ENCODE assay signal across 30 cellular contexts in the genomic region with DNA sequence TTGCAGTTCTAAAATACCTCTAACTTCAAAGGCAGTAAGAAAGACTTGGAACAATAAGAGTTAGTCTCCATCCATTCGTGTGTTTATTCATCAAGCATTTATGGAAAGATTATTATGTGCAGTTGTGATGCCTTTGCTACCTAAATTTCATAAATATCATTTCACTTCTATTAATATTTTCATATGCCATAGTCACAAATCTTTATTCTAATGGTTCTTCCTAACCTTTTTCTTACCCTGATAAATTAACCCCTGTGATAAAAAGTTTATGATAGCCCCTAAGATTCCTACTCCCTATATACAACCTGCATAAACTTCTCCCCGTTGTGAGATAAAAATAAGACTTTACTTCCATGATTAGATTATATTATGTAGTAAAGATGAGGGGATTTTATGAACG.
DNase-seq lines count a peak whose midpoint lies in the region; ATAC-seq, FAIRE-seq and TF ChIP-seq lines count a peak whose summit lies in the region.
"Had no signal": no experiment of that assay in that cellular context is flagged by ENCODE, and none has a peak within 500 bp of the region (broad histone marks: within the 10 kb centered on the region; RNA-seq: fewer than 3 reads in every experiment).

No MANE protein-coding gene starts in this region.

- no peak overlapping the region for H3K23ac ChIP-seq in IMR-90 (ENCODE audit: low read depth, low read length)

- H3K9me3 ChIP-seq in IMR-90 (ENCODE audit: control insufficient read depth, insufficient read depth, low read length): no peaks in the 10 kb centered on the region; the same call in 1 of the 2 replicates
- peaks cover 5% of the 10 kb centered on the region; the same call in 2 of the 3 replicates for H3K9me3 ChIP-seq in GM12878 (replicated peaks; ENCODE audit: control insufficient read depth, insufficient read depth, low read length)
- H3K9me3 ChIP-seq in breast epithelium: peaks cover 0 to 14% of the 10 kb centered on the region in 2 donors
- H3K9me3 ChIP-seq: BE2C had no signal

- no peak overlapping the region for H2AK5ac ChIP-seq in IMR-90 (ENCODE audit: low read depth, low read length)

- no peak overlapping the region for H3K4ac ChIP-seq in IMR-90 (ENCODE audit: low read depth, low read length)

- DNase-seq in IMR-90: no peak
- no peak for DNase-seq in GM12878 (ENCODE audit: low read depth, low spot score)
- no peak for DNase-seq in HEK293T (ENCODE audit: extremely low spot score)
- no peak for DNase-seq in breast epithelium (ENCODE audit: low spot score in 2 of 2)
- DNase-seq: 8988T; ACHN; AML-193; BE2C; C1 segment of cervical spinal cord; Caco-2; Calu3; CD4-positive, alpha-beta memory T cell; CD4-positive, alpha-beta T cell; CD4-positive, CD25-positive, alpha-beta regulatory T cell; CD8-positive, alpha-beta memory T cell; CD8-positive, alpha-beta T cell; COR-L47; DMS 273 treated with DMSO at 0.1 percent for 48 hours; DMS153; DMS53; DMS79; DMS79 treated with DMSO at 0.1 percent for 48 hours; DND-41; EL had no signal

- no peaks in the 10 kb centered on the region for H4K20me1 ChIP-seq in IMR-90 (ENCODE audit: insufficient read depth, low read length)
- no peaks in the 10 kb centered on the region for H4K20me1 ChIP-seq in GM12878 (ENCODE audit: control insufficient read depth, insufficient read depth)
- H4K20me1 ChIP-seq: BLaER1; BLaER1 treated with 17β-estradiol and CSF1 and Interleukin-3, amounts not matched to agents 10 nM and 100 nM had no signal

- H3K18ac ChIP-seq in IMR-90 (ENCODE audit: low read depth, low read length): no peak overlapping the region

- SMC1A ChIA-PET in GM12878 (lab: Charles Lee; ENCODE audit: uncharacterized antibody, unreplicated experiment): no interaction called here

- H2BK120ac ChIP-seq in IMR-90 (ENCODE audit: low read depth, low read length): no peak overlapping the region

- H3K79me2 ChIP-seq in GM12878 (ENCODE audit: control insufficient read depth, insufficient read depth, low read length): no peaks in the 10 kb centered on the region

- H3K14ac ChIP-seq in IMR-90 (replicated peaks; ENCODE audit: low read depth, low read length): no peak overlapping the region

- H2BK20ac ChIP-seq in IMR-90 (ENCODE audit: low read depth, low read length): no peak overlapping the region

- CTCF ChIA-PET in IMR-90 (lab: Yijun Ruan, JAX): no interaction called here
- CTCF ChIA-PET in GM12878 (lab: Yijun Ruan, JAX): no interaction called here
- CTCF ChIA-PET in HEK293T (lab: Yijun Ruan, JAX): no interaction called here

- H3K36me3 ChIP-seq in IMR-90 (ENCODE audit: control insufficient read depth, insufficient read depth, low read length) (no peaks in the 10 kb centered on the region), GM12878 (ENCODE audit: control insufficient read depth in 2 of 2, insufficient read depth in 2 of 2, low read length in 1 of 2) (peaks cover 3% of the 10 kb centered on the region in 2 experiments; a peak in 3 of 4 replicates), breast epithelium (no peaks in the 10 kb centered on the region)

- ATAC-seq in IMR-90 (ENCODE audit: low read depth) (no peak), GM12878 (no peak)
- ATAC-seq: A549; CD8-positive, alpha-beta T cell had no signal

- no peak for TF ChIP-seq POLR2A in IMR-90 (IDR thresholded peaks at IDR 0.05; ENCODE audit: low read depth, low read length)
- TF ChIP-seq POLR2A in GM12878 (IDR thresholded peaks at IDR 0.05; ENCODE audit: low read depth, low read length): no peak
- no peak for TF ChIP-seq POLR2A in breast epithelium (IDR thresholded peaks at IDR 0.05)

- no peak overlapping the region for H2AK9ac ChIP-seq in IMR-90 (replicated peaks; ENCODE audit: low read depth, low read length, poor library complexity)

- TF ChIP-seq RAD21 in IMR-90 (IDR thresholded peaks at IDR 0.05; ENCODE audit: low read length) (no peak), GM12878 (IDR thresholded peaks at IDR 0.05; ENCODE audit: insufficient read depth, low read depth, low read length) (no peak)

- 86% methylated on average over 1 of the region's 3 CpGs; no CpG with 5 or more reads in 1 of the 2 experiments for WGBS in IMR-90 (ENCODE audit: extremely low coverage in 2 of 2, insufficient read length in 1 of 2), 2 experiments
- 95% methylated on average over 3 of the region's 3 CpGs for WGBS in GM12878 (ENCODE audit: insufficient coverage, insufficient replicate concordance, low lambda C conversion rate, missing lambda C conversion rate)

- dilution Hi-C loops in IMR-90 (cut with HindIII; ENCODE audit: low sequenced_read_pairs, unreplicated experiment): no loop called here

- FAIRE-seq in GM12878 (lab: Jason Lieb, UNC): no peak
- FAIRE-seq: A549, D721Med had no signal

- H3K56ac ChIP-seq in IMR-90 (ENCODE audit: extremely low read depth, insufficient read depth, low read length): no peak overlapping the region

- no peaks in the 10 kb centered on the region for H3K27me3 ChIP-seq in IMR-90 (ENCODE audit: control insufficient read depth, insufficient read depth, low read length)
- no peaks in the 10 kb centered on the region for H3K27me3 ChIP-seq in GM12878 (replicated peaks in 1 of 2; ENCODE audit: control insufficient read depth in 2 of 2, insufficient read depth in 2 of 2, low read length in 1 of 2)
- no peaks in the 10 kb centered on the region for H3K27me3 ChIP-seq in breast epithelium
- H3K27me3 ChIP-seq: BE2C; BLaER1; BLaER1 treated with 17β-estradiol and CSF1 and Interleukin-3, amounts not matched to agents 10 nM and 100 nM had no signal

- no peak overlapping the region for H4K91ac ChIP-seq in IMR-90 (ENCODE audit: insufficient read depth, low read depth, low read length)

- no peak overlapping the region for H4K5ac ChIP-seq in IMR-90 (ENCODE audit: low read depth, low read length)

- RAD21 ChIA-PET in GM12878 (lab: Charles Lee; ENCODE audit: unreplicated experiment): no interaction called here

- intact Hi-C loops in IMR-90 (cut with micrococcal nuclease) (no loop called here), GM12878 (cut with micrococcal nuclease; ENCODE audit: unreplicated experiment) (no loop called here), breast epithelium (cut with DNase I; ENCODE audit: low total_unique reads) (no loop called here)

- in situ Hi-C loops in IMR-90 (cut with MboI; ENCODE audit: low sequenced_read_pairs) (no loop called here), GM12878 (cut with MboI) (no loop called here)

- H3K4me3 ChIP-seq in IMR-90 (ENCODE audit: insufficient read depth, low read depth, low read length) (no peak overlapping the region), GM12878 (no peak overlapping the region), breast epithelium (no peak overlapping the region)
- H3K4me3 ChIP-seq: A549; BLaER1; BLaER1 treated with 17β-estradiol and CSF1 and Interleukin-3, amounts not matched to agents 10 nM and 100 nM had no signal

- H3K9ac ChIP-seq in IMR-90 (ENCODE audit: low read depth, low read length): no peak overlapping the region
- H3K9ac ChIP-seq in GM12878 (ENCODE audit: control insufficient read depth, insufficient read depth, low read length): no peak overlapping the region
- H3K9ac ChIP-seq: BLaER1; BLaER1 treated with 17β-estradiol and CSF1 and Interleukin-3, amounts not matched to agents 10 nM and 100 nM had no signal

- no peak overlapping the region for H3K4me2 ChIP-seq in IMR-90 (ENCODE audit: low read depth, low read length)
- no peak overlapping the region for H3K4me2 ChIP-seq in GM12878 (ENCODE audit: control insufficient read depth, insufficient read depth)
- H3K4me2 ChIP-seq: A549; BLaER1; BLaER1 treated with 17β-estradiol and CSF1 and Interleukin-3, amounts not matched to agents 10 nM and 100 nM had no signal

- H3K27ac ChIP-seq in IMR-90 (ENCODE audit: insufficient read depth, low read length) (no peak overlapping the region), GM12878 (ENCODE audit: control insufficient read depth, insufficient read depth) (no peak overlapping the region), breast epithelium (no peak overlapping the region)
- H3K27ac ChIP-seq: 22Rv1; A549; BLaER1; BLaER1 treated with 17β-estradiol and CSF1 and Interleukin-3, amounts not matched to agents 10 nM and 100 nM; C4-2B had no signal

- H4K8ac ChIP-seq in IMR-90 (ENCODE audit: low read depth in 2 of 2, low read length in 2 of 2): no peak overlapping the region; a peak in 1 of 4 replicates

- no peaks in the 10 kb centered on the region for H3K9me1 ChIP-seq in IMR-90 (ENCODE audit: insufficient read depth, low read length)

- POLR2A ChIA-PET in IMR-90 (lab: Charles Lee; ENCODE audit: unreplicated experiment): no interaction called here
- POLR2A ChIA-PET in GM12878 (lab: Charles Lee): no interaction called here
- POLR2A ChIA-PET in HEK293T (lab: Yijun Ruan, JAX): no interaction called here

- peaks cover 3% of the 10 kb centered on the region; the same call in 1 of the 2 replicates for H3K4me1 ChIP-seq in IMR-90 (ENCODE audit: control insufficient read depth, insufficient read depth, low read length)
- no peaks in the 10 kb centered on the region for H3K4me1 ChIP-seq in GM12878 (ENCODE audit: control insufficient read depth, insufficient read depth, low read length)
- no peaks in the 10 kb centered on the region for H3K4me1 ChIP-seq in breast epithelium
- H3K4me1 ChIP-seq: BE2C; BLaER1; BLaER1 treated with 17β-estradiol and CSF1 and Interleukin-3, amounts not matched to agents 10 nM and 100 nM; Caco-2 had no signal

- H2BK15ac ChIP-seq in IMR-90 (ENCODE audit: low read depth, low read length): no peak overlapping the region

- H2AFZ ChIP-seq in IMR-90 (replicated peaks; ENCODE audit: low read length, poor library complexity): no peak overlapping the region
- no peak overlapping the region for H2AFZ ChIP-seq in GM12878 (ENCODE audit: control insufficient read depth, low read depth, low read length)

- BruUV-seq in IMR-90 (replicated peaks; lab: Mats Ljungman, UMichigan) (no TSS peak), GM12878 (replicated peaks; lab: Mats Ljungman, UMichigan) (no TSS peak)

- H2BK5ac ChIP-seq in IMR-90 (ENCODE audit: low read depth, low read length, poor library complexity, severe bottlenecking): peak overlapping the region; percentile 43

- H3K79me1 ChIP-seq in IMR-90 (ENCODE audit: low read depth in 1 of 2, low read length in 2 of 2): peaks cover 12 to 31% of the 10 kb centered on the region in 2 experiments

- TF ChIP-seq CTCF in IMR-90 (conservative IDR thresholded peaks at IDR 0.05; ENCODE audit: low read depth, low read length): no peak
- TF ChIP-seq CTCF in GM12878 (IDR thresholded peaks at IDR 0.05 in 2 of 3, conservative IDR thresholded peaks at IDR 0.05 in 1 of 3; ENCODE audit: control insufficient read depth in 2 of 3, extremely low read depth in 1 of 3, insufficient read depth in 1 of 3, low read depth in 3 of 3, low read length in 3 of 3): no peak
- no peak for TF ChIP-seq CTCF in breast epithelium (IDR thresholded peaks at IDR 0.05)

- TF ChIP-seq EP300 in GM12878 (IDR thresholded peaks at IDR 0.05; ENCODE audit: borderline replicate concordance in 1 of 2, control insufficient read depth in 1 of 2, low read depth in 2 of 2, low read length in 2 of 2): no peak

TF ChIP-seq in IMR-90, 13 proteins besides CTCF, POLR2A, EP300 and RAD21 (continues in another document):
- no peak for TF ChIP-seq RCOR1 (IDR thresholded peaks at IDR 0.05; ENCODE audit: insufficient replicate concordance, low read length)

TF ChIP-seq in HEK293T, 16 proteins besides CTCF, POLR2A, EP300 and RAD21 (continues in another document):
- no peak for TF ChIP-seq FOXK2 (IDR thresholded peaks at IDR 0.05)
- TF ChIP-seq FOXM1 (IDR thresholded peaks at IDR 0.05; ENCODE audit: borderline replicate concordance): no peak
- no peak for TF ChIP-seq BHLHE40 (IDR thresholded peaks at IDR 0.05; ENCODE audit: borderline replicate concordance)
